In genomic region chr7:28037220-28038010, GRCh38 we compare ENCODE assay signal across 8 cellular contexts.
DNase-seq lines count a peak whose midpoint lies in the region; ATAC-seq and TF ChIP-seq lines count a peak whose summit lies in the region.

No MANE protein-coding gene starts in this region.

- no peak overlapping the region for H3K4me3 Mint-ChIP-seq in type B pancreatic cell

- DNase-seq in Caki2 (ENCODE audit: low read depth): peak; percentile 95
- peak; percentile 51 for DNase-seq in GM20000 (ENCODE audit: low spot score)
- DNase-seq in activated naive CD4-positive, alpha-beta T cell treated with anti-CD3 and anti-CD28 coated beads, Interleukin-2, amount 50 U/mL, for 16 hours: peak; percentile 26
- peak; percentile 65 for DNase-seq in inferior parietal cortex (ENCODE audit: extremely low spot score)
- no peak for DNase-seq in type B pancreatic cell (ENCODE audit: extremely low spot score, unreplicated experiment)
- no peak for DNase-seq in hippocampal formation (lab: John Stamatoyannopoulos, UW)
- DNase-seq in NCI-H1417 treated with DMSO at 0.1 percent for 48 hours (lab: John Stamatoyannopoulos, UW): no peak

- peaks cover 12% of the 10 kb centered on the region for H3K4me1 Mint-ChIP-seq in type B pancreatic cell (ENCODE audit: unreplicated experiment)

- H3K9me3 Mint-ChIP-seq in type B pancreatic cell: peaks cover 4% of the 10 kb centered on the region

- H3K27ac Mint-ChIP-seq in type B pancreatic cell: peak overlapping the region; percentile 13

- H3K36me3 Mint-ChIP-seq in type B pancreatic cell: no peaks in the 10 kb centered on the region

- peak; percentile 94 for ATAC-seq in HG03460 (IDR thresholded peaks at IDR 0.05; ENCODE audit: unreplicated experiment)

- TF ChIP-seq CTCF in GM20000 (IDR thresholded peaks at IDR 0.05; ENCODE audit: extremely low read depth, missing control alignments) (no peak), type B pancreatic cell (conservative IDR thresholded peaks at IDR 0.05) (no peak)

- in situ Hi-C loops in Caki2 (cut with HindIII; ENCODE audit: low pct_unique_long_range_greater_than_20kb, low sequenced_read_pairs): no loop called here

- peaks cover 7% of the 10 kb centered on the region for H3K27me3 Mint-ChIP-seq in type B pancreatic cell

Comparison
In these comparisons a context has a peak if more than half of its experiments do, and no peak if none do; other contexts are left out.
1. DNase-seq: peak in Caki2 (single experiment), GM20000 (single experiment), activated naive CD4-positive, alpha-beta T cell treated with anti-CD3 and anti-CD28 coated beads, Interleukin-2, amount 50 U/mL, for 16 hours (single experiment) and inferior parietal cortex (single experiment); none in type B pancreatic cell (single experiment), hippocampal formation (0 of 2) and NCI-H1417 treated with DMSO at 0.1 percent for 48 hours (single experiment).